ENCODE assay signal across 1 cellular context in genomic region chr12:109477185-109477962, GRCh38.
A peak's percentile ranks its signal among the peaks of the same experiment; 100 is the strongest.
TF ChIP-seq lines count a peak whose summit lies in the region.

KCTD10 (minus strand) TSS chr12:109477300; CDS start chr12:109477262, 38 bp downstream.
UBE3B (plus strand) TSS chr12:109477634; CDS start chr12:109483552, 5,918 bp downstream.

TF ChIP-seq in HepG2, 621 proteins besides CTCF, POLR2A, EP300 and RAD21 (continued from another document):
- TF ChIP-seq RFX1 (IDR thresholded peaks at IDR 0.05) (no peak), ZNF841 (CRISPR knock-in tag; IDR thresholded peaks at IDR 0.05; ENCODE audit: borderline replicate concordance) (0 out of 2 replicates have a peak, but pooled peaks have one; percentile 27), DRAP1 (CRISPR knock-in tag; IDR thresholded peaks at IDR 0.05) (peak; percentile 25; the same call in 1 of the 2 replicates)
